In the genomic region with DNA sequence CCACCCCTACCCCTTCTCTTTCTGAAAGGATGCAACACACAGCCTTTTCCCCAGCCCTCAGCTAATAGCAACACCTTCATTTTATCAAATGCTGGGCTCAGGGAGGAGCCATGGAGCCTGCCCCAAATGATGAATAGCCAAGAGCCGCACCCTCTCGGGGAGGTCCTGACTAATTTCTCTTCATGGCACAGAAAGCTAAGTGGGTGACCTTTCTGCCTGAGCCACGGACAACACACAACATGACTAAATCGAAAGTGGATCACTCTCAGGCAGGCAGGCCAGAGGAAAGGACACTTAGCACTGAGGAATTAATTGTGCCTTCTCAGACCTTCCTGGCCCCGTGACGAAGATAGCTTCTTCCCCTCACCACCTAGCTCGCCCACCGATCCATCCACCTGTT, we compare ENCODE assay signal across 22 cellular contexts.
DNase-seq lines count a peak whose midpoint lies in the region; ATAC-seq and TF ChIP-seq lines count a peak whose summit lies in the region.
"Had no signal": no experiment of that assay in that cellular context is flagged by ENCODE, and none has a peak within 500 bp of the region (broad histone marks: within the 10 kb centered on the region; RNA-seq: fewer than 3 reads in every experiment).

No MANE protein-coding gene starts in this region.

- no peaks in the 10 kb centered on the region for H3K4me1 ChIP-seq in hepatocyte (ENCODE audit: insufficient read depth)
- H3K4me1 ChIP-seq: heart left ventricle, uterus had no signal

- H3K27ac ChIP-seq in caudate nucleus (ENCODE audit: low read depth, low read length): no peak overlapping the region
- no peak overlapping the region for H3K27ac ChIP-seq in hepatocyte
- H3K27ac ChIP-seq: BLaER1 treated with 17β-estradiol and CSF1 and Interleukin-3, amounts not matched to agents 10 nM and 100 nM; heart left ventricle; uterus had no signal

- no peaks in the 10 kb centered on the region for H3K9me3 ChIP-seq in hepatocyte (ENCODE audit: low read depth)
- H3K9me3 ChIP-seq: heart left ventricle, uterus had no signal

- no peaks in the 10 kb centered on the region for H3K9me2 ChIP-seq in hepatocyte (replicated peaks; ENCODE audit: insufficient read depth)

- no peaks in the 10 kb centered on the region for H3K27me3 ChIP-seq in hepatocyte
- H3K27me3 ChIP-seq: uterus had no signal

- H3K4me3 ChIP-seq in hepatocyte: no peak overlapping the region
- H3K4me3 ChIP-seq: BLaER1 treated with 17β-estradiol and CSF1 and Interleukin-3, amounts not matched to agents 10 nM and 100 nM; heart left ventricle; uterus had no signal

- WGBS in hepatocyte (ENCODE audit: low lambda C conversion rate, missing lambda C conversion rate): 77% methylated on average over 8 of the region's 8 CpGs

- no peak overlapping the region for H3K4me2 ChIP-seq in hepatocyte
- H3K4me2 ChIP-seq: BLaER1 treated with 17β-estradiol and CSF1 and Interleukin-3, amounts not matched to agents 10 nM and 100 nM had no signal

- TF ChIP-seq CTCF in omental fat pad (IDR thresholded peaks at IDR 0.05) (no peak), hepatocyte (IDR thresholded peaks at IDR 0.05; ENCODE audit: poor library complexity) (no peak)

- H4K20me1 ChIP-seq in hepatocyte (ENCODE audit: insufficient read depth, poor library complexity, severe bottlenecking): no peaks in the 10 kb centered on the region
- H4K20me1 ChIP-seq: BLaER1 treated with 17β-estradiol and CSF1 and Interleukin-3, amounts not matched to agents 10 nM and 100 nM had no signal

- no peaks in the 10 kb centered on the region for H3K79me2 ChIP-seq in hepatocyte

- H2AFZ ChIP-seq in hepatocyte: no peak overlapping the region

- ATAC-seq in omental fat pad (ENCODE audit: low FRiP score) (peak; percentile 70), HG03025 (IDR thresholded peaks at IDR 0.05; ENCODE audit: low FRiP score, unreplicated experiment) (no peak)
- ATAC-seq: activated naive CD4-positive, alpha-beta T cell treated with anti-CD3 and anti-CD28 coated beads, Interleukin-2, amount 50 U/mL, for 72 hours; HepG2; left colon had no signal

- DNase-seq in NCI-H2029 (lab: John Stamatoyannopoulos, UW) (peak; percentile 9), NCI-H2029 treated with DMSO at 0.1 percent for 48 hours (lab: John Stamatoyannopoulos, UW) (no peak), M059J (ENCODE audit: low read depth) (peak; percentile 18), RPMI7951 (ENCODE audit: low read depth) (peak; percentile 35), omental fat pad (ENCODE audit: low spot score) (no peak), caudate nucleus (lab: John Stamatoyannopoulos, UW) (no peak), hepatocyte (ENCODE audit: low spot score) (no peak)
- DNase-seq: activated CD8-positive, alpha-beta memory T cell treated with anti-CD3 and anti-CD28 coated beads, Interleukin-2, amount 50 U/mL, for 48 hours; left colon; mesenchymal stem cell; NCI-H1092; NCI-H2107; NCI-H510A; small intestine; stimulated activated CD4-positive, alpha-beta T cell treated with anti-CD3 and anti-CD28 coated beads, Interleukin-2, amount 100 ng/mL, for 24 hours; substantia nigra; uterus had no signal

- no peaks in the 10 kb centered on the region for H3K36me3 ChIP-seq in hepatocyte (replicated peaks; ENCODE audit: insufficient read depth, low read depth)
- H3K36me3 ChIP-seq: BLaER1 treated with 17β-estradiol and CSF1 and Interleukin-3, amounts not matched to agents 10 nM and 100 nM; heart left ventricle; uterus had no signal

Comparison
In these comparisons a context has a peak if more than half of its experiments do, and no peak if none do; other contexts are left out.
1. DNase-seq: peak in NCI-H2029 (single experiment), M059J (single experiment) and RPMI7951 (single experiment); none in NCI-H2029 treated with DMSO at 0.1 percent for 48 hours (single experiment), omental fat pad (single experiment), caudate nucleus (0 of 61) and hepatocyte (single experiment).